17 cellular contexts compared by ENCODE assay signal in genomic region chr15:91491131-91491950, GRCh38.
A peak's percentile ranks its signal among the peaks of the same experiment; 100 is the strongest.
DNase-seq lines count a peak whose midpoint lies in the region; ATAC-seq and TF ChIP-seq lines count a peak whose summit lies in the region.
"Had no signal": no experiment of that assay in that cellular context is flagged by ENCODE, and none has a peak within 500 bp of the region (broad histone marks: within the 10 kb centered on the region; RNA-seq: fewer than 3 reads in every experiment).

No MANE protein-coding gene starts in this region.

- POLR2A ChIA-PET in CD8-positive, alpha-beta memory T cell (lab: Charles Lee): no interaction called here
- POLR2A ChIA-PET in HEK293 (lab: Yijun Ruan, JAX): no interaction called here

- H3K27me3 ChIP-seq in CD8-positive, alpha-beta memory T cell (ENCODE audit: insufficient read depth, low read length, poor library complexity, severe bottlenecking): no peaks in the 10 kb centered on the region
- H3K27me3 ChIP-seq in RWPE2 (ENCODE audit: insufficient read depth, poor library complexity, severe bottlenecking) (no peaks in the 10 kb centered on the region), foreskin keratinocyte (no peaks in the 10 kb centered on the region)
- H3K27me3 ChIP-seq: esophagus squamous epithelium, hepatocyte, testis had no signal

- peaks cover 2 to 11% (median 2%) of the 10 kb centered on the region in 3 donors for H3K36me3 Mint-ChIP-seq in CD8-positive, alpha-beta memory T cell

- no peaks in the 10 kb centered on the region for H3K9me3 ChIP-seq in CD8-positive, alpha-beta memory T cell (ENCODE audit: low read length)
- H3K9me3 ChIP-seq in HEK293 (ENCODE audit: control insufficient read depth, insufficient read depth, low read depth, low read length) (no peaks in the 10 kb centered on the region), RWPE2 (ENCODE audit: severe bottlenecking) (peaks cover 3% of the 10 kb centered on the region)
- H3K9me3 ChIP-seq: esophagus squamous epithelium, testis had no signal

- H3K27ac ChIP-seq in CD8-positive, alpha-beta memory T cell (ENCODE audit: low read depth, low read length): no peak overlapping the region
- H3K27ac ChIP-seq in HEK293 (ENCODE audit: extremely low read depth, low read depth, low read length) (no peak overlapping the region), RWPE2 (ENCODE audit: poor library complexity, severe bottlenecking) (peak overlapping the region; percentile 1), foreskin keratinocyte (peak overlapping the region; percentile 60)
- H3K27ac ChIP-seq: C4-2B, esophagus squamous epithelium, hepatocyte, testis had no signal

- CTCF ChIA-PET in CD8-positive, alpha-beta memory T cell (lab: Charles Lee): interaction anchor here (0.9 to 1.4 kb wide), 2 partner anchors 12 to 68 kb away, joined by 3 to 4 read pairs; no protein-coding TSS in a partner anchor
- CTCF ChIA-PET in HEK293 (lab: Yijun Ruan, JAX): interaction anchor here (0.6 to 1.2 kb wide), 4 partner anchors 121 to 1198 kb away, joined by 3 to 4 read pairs (median 3); no protein-coding TSS in a partner anchor

- peaks cover 15 to 32% (median 31%) of the 10 kb centered on the region in 3 donors for H3K4me1 Mint-ChIP-seq in CD8-positive, alpha-beta memory T cell
- H3K4me1 Mint-ChIP-seq: activated CD4-positive, alpha-beta T cell treated with anti-CD3 and anti-CD28 coated beads for 36 hours had no signal

- no peaks in the 10 kb centered on the region for H3K4me1 ChIP-seq in CD8-positive, alpha-beta memory T cell (ENCODE audit: insufficient read depth, low read length)
- H3K4me1 ChIP-seq in HEK293 (ENCODE audit: control insufficient read depth, insufficient read depth, low read length): no peaks in the 10 kb centered on the region
- peaks cover 9% of the 10 kb centered on the region for H3K4me1 ChIP-seq in RWPE2 (ENCODE audit: insufficient read depth, poor library complexity, severe bottlenecking)
- H3K4me1 ChIP-seq in foreskin keratinocyte: peaks cover 8% of the 10 kb centered on the region
- H3K4me1 ChIP-seq: esophagus squamous epithelium, testis had no signal

- H3K9me3 Mint-ChIP-seq in CD8-positive, alpha-beta memory T cell: peaks cover 0 to 15% (median 0%) of the 10 kb centered on the region in 5 donors

- H3K4me3 ChIP-seq in CD8-positive, alpha-beta memory T cell (ENCODE audit: low read length): no peak overlapping the region
- no peak overlapping the region for H3K4me3 ChIP-seq in HEK293 (ENCODE audit: low read depth, low read length)
- no peak overlapping the region for H3K4me3 ChIP-seq in RWPE2 (ENCODE audit: severe bottlenecking)
- H3K4me3 ChIP-seq: esophagus squamous epithelium, hepatocyte, testis had no signal

- ATAC-seq in RWPE2 (ENCODE audit: low read depth) (peak; percentile 72), foreskin keratinocyte (peak; percentile 96), GM18867 (IDR thresholded peaks at IDR 0.05; ENCODE audit: unreplicated experiment) (no peak)
- ATAC-seq: activated CD4-positive, alpha-beta T cell treated with anti-CD3 and anti-CD28 coated beads for 36 hours; left colon had no signal

- no peaks in the 10 kb centered on the region for H3K36me3 ChIP-seq in CD8-positive, alpha-beta memory T cell (ENCODE audit: insufficient read depth, low read length)
- H3K36me3 ChIP-seq in HEK293 (ENCODE audit: control insufficient read depth in 2 of 2, insufficient read depth in 1 of 2, low read length in 2 of 2) (no peaks in the 10 kb centered on the region), RWPE2 (ENCODE audit: low read depth) (no peaks in the 10 kb centered on the region)
- H3K36me3 ChIP-seq: esophagus squamous epithelium had no signal

- H3K27me3 Mint-ChIP-seq in CD8-positive, alpha-beta memory T cell: peaks cover 0 to 11% of the 10 kb centered on the region in 2 donors
- H3K27me3 Mint-ChIP-seq: activated CD4-positive, alpha-beta T cell treated with anti-CD3 and anti-CD28 coated beads for 36 hours had no signal

- DNase-seq in CD8-positive, alpha-beta memory T cell: peak in 2 of 5 donors; percentile 1 to 49
- DNase-seq in RWPE2 (ENCODE audit: low spot score) (no peak), foreskin keratinocyte (peak; percentile 93 to 96), NCI-H1436 treated with DMSO at 0.1 percent for 48 hours (lab: John Stamatoyannopoulos, UW) (no peak)
- no peak for DNase-seq in stimulated activated CD4-positive, alpha-beta T cell treated with anti-CD3 and anti-CD28 coated beads, Interleukin-2, amount 100 ng/mL, for 48 hours
- DNase-seq: activated CD4-positive, alpha-beta T cell treated with anti-CD3 and anti-CD28 coated beads for 36 hours; activated T-cell treated with anti-CD3 and anti-CD28 coated beads, Interleukin-2, amount 50 U/mL, for 48 hours; cortex of kidney; esophagus squamous epithelium; left colon; NCI-H1092 treated with DMSO at 0.1 percent for 48 hours; stimulated activated CD4-positive, alpha-beta T cell treated with anti-CD3 and anti-CD28 coated beads, Interleukin-15, amount 100 ng/mL, for 24 hours; testis had no signal

- peak overlapping the region; percentile 13 to 86 (median 81) for H3K27ac Mint-ChIP-seq in CD8-positive, alpha-beta memory T cell
- H3K27ac Mint-ChIP-seq: activated CD4-positive, alpha-beta T cell treated with anti-CD3 and anti-CD28 coated beads for 36 hours had no signal

- H3K4me3 Mint-ChIP-seq in CD8-positive, alpha-beta memory T cell: peak overlapping the region in 4 of 7 donors; percentile 3 to 52 (median 43)
- H3K4me3 Mint-ChIP-seq: activated CD4-positive, alpha-beta T cell treated with anti-CD3 and anti-CD28 coated beads for 36 hours had no signal

- TF ChIP-seq CTCF in HEK293 (tag by site-specific recombination; IDR thresholded peaks at IDR 0.05) (no peak), RWPE2 (IDR thresholded peaks at IDR 0.05; ENCODE audit: poor library complexity, severe bottlenecking) (no peak), foreskin keratinocyte (conservative IDR thresholded peaks at IDR 0.05) (no peak)

TF ChIP-seq in HEK293, 187 proteins besides CTCF, POLR2A, EP300 and RAD21:
- peak; percentile 19 for TF ChIP-seq SETDB1 (IDR thresholded peaks at IDR 0.05; ENCODE audit: insufficient read length, low read length)
- TF ChIP-seq ZNF146 (tag by site-specific recombination; IDR thresholded peaks at IDR 0.05): no peak

Comparison
In these comparisons a context has a peak if more than half of its experiments do, and no peak if none do; other contexts are left out.
1. DNase-seq: peak in foreskin keratinocyte (2 of 2); none in RWPE2 (single experiment), NCI-H1436 treated with DMSO at 0.1 percent for 48 hours (single experiment) and stimulated activated CD4-positive, alpha-beta T cell treated with anti-CD3 and anti-CD28 coated beads, Interleukin-2, amount 100 ng/mL, for 48 hours (0 of 2).
2. H3K27ac ChIP-seq: peak in RWPE2 (single experiment) and foreskin keratinocyte (single experiment); none in CD8-positive, alpha-beta memory T cell (single experiment) and HEK293 (single experiment).